8 cellular contexts compared by ENCODE assay signal in genomic region chr11:124194696-124195418, GRCh38. TPM values are rescaled to one million over a fixed set of nuclear protein-coding genes. Genes with fewer than 3 reads are reported as not detected.
DNase-seq lines count a peak whose midpoint lies in the region; ATAC-seq, FAIRE-seq and TF ChIP-seq lines count a peak whose summit lies in the region.

No MANE protein-coding gene starts in this region.

- H3K4me3 ChIP-seq in SJCRH30: peak overlapping the region; percentile 45
- no peak overlapping the region for H3K4me3 ChIP-seq in cardiac fibroblast (replicated peaks in 1 of 2; ENCODE audit: low read depth in 2 of 2, low read length in 2 of 2)
- no peak overlapping the region for H3K4me3 ChIP-seq in tibial nerve

- no peak for TF ChIP-seq POLR2A in H54 (IDR thresholded peaks at IDR 0.05; ENCODE audit: low read depth, low read length)
- no peak for TF ChIP-seq POLR2A in tibial nerve (IDR thresholded peaks at IDR 0.05)

- TF ChIP-seq EP300 in tibial nerve (IDR thresholded peaks at IDR 0.05): no peak

- peak overlapping the region; percentile 18; the same call in 1 of the 2 replicates for H3K27ac ChIP-seq in SJCRH30
- no peak overlapping the region for H3K27ac ChIP-seq in tibial nerve

- H3K4me1 ChIP-seq in SJCRH30 (0 out of 2 replicates have a peak, but pooled peaks cover 2% of the 10 kb centered on the region), tibial nerve (peaks cover 0 to 4% (median 0%) of the 10 kb centered on the region in 4 donors)

- peak; percentile 81 for TF ChIP-seq CTCF in cardiac fibroblast (IDR thresholded peaks at IDR 0.05; ENCODE audit: low read depth, low read length)
- TF ChIP-seq CTCF in tibial nerve (IDR thresholded peaks at IDR 0.05): peak in 3 of 5 experiments; percentile 17 to 23 (median 20)

- no peaks in the 10 kb centered on the region for H3K27me3 ChIP-seq in SJCRH30
- H3K27me3 ChIP-seq in tibial nerve: no peaks in the 10 kb centered on the region

- peak; percentile 41 to 48 for ATAC-seq in activated CD4-positive, CD25-positive, alpha-beta regulatory T cell treated with anti-CD3 and anti-CD28 coated beads, Interleukin-2, amount 50 U/mL, for 24 hours

- no peaks in the 10 kb centered on the region for H3K9me3 ChIP-seq in SJCRH30 (replicated peaks)
- H3K9me3 ChIP-seq in tibial nerve: no peaks in the 10 kb centered on the region

- in situ Hi-C loops in KBM-7 (cut with MboI; ENCODE audit: low pct_unique_long_range_greater_than_20kb, low sequenced_read_pairs): no loop called here

- H3K36me3 ChIP-seq in SJCRH30 (no peaks in the 10 kb centered on the region), tibial nerve (no peaks in the 10 kb centered on the region)

- WGBS in tibial nerve, 2 donors: 49 to 51% methylated on average over 8 of the region's 8 CpGs

- DNase-seq in activated CD4-positive, CD25-positive, alpha-beta regulatory T cell treated with anti-CD3 and anti-CD28 coated beads, Interleukin-2, amount 50 U/mL, for 72 hours: no peak
- DNase-seq in H54 (ENCODE audit: insufficient read length, low spot score): peak; percentile 1
- peak; percentile 64 for DNase-seq in KBM-7
- peak; percentile 67 to 90 for DNase-seq in SJCRH30
- DNase-seq in cardiac fibroblast (ENCODE audit: low read depth in 2 of 2): peak; percentile 80 to 81
- peak; percentile 6 for DNase-seq in medulla oblongata (ENCODE audit: extremely low spot score)
- peak in 1 of 2 donors; percentile 57 for DNase-seq in tibial nerve (ENCODE audit: low spot score in 2 of 2)

- peak; percentile 45 for FAIRE-seq in H54 (lab: Jason Lieb, UNC)

RNA-seq across cellular contexts. Expression of gene OR10D3, which starts 11.7 kb away (rescaled TPM):
- not detected in 2 replicates for total RNA-seq in SJCRH30 (2014; rRNA removed; shearing (Covaris generic))
- not detected for total RNA-seq in tibial nerve

RNA-seq across cellular contexts. Expression of gene OR8G1, which starts 46.0 kb away (rescaled TPM):
- total RNA-seq in SJCRH30 (2014; rRNA removed; shearing (Covaris generic)): not detected in 2 replicates
- total RNA-seq in tibial nerve: not detected
